1 cellular context compared by ENCODE assay signal in the genomic region with DNA sequence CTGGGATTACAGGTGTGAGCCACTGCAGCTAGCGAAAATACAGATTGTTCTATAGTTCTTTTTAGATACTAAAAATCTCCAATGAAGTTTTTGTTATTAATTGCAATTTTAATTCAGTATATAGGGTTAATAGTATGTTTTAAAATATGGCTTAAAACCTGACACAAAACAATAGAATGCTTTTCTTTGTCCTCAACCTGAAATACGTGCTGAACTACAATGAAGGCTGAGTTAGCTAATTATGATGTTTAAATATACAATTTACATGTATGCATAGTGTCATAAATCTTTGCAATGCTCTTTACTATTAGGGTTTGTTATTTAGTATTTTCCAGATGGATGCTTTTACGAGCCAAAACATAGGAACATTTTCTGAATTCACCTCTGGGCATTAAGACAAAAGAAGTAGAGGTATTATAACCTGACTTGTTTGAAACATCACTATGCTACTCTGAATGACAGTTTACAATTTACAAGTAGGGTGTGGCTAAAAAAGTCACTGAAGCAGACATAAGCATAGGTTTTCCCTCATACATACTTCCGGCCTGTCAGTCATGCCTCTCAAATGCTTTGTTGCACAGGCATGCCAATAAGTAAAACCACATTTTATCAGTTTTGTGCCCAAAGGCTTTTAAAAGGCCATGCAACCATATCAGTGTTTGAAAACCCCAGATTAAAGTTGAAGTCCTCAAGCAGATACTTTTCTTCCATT.
TF ChIP-seq lines count a peak whose summit lies in the region.

No MANE protein-coding gene starts in this region.

TF ChIP-seq in HepG2, 621 proteins besides CTCF, POLR2A, EP300 and RAD21 (continued from another document):
- TF ChIP-seq, protein P1, sequence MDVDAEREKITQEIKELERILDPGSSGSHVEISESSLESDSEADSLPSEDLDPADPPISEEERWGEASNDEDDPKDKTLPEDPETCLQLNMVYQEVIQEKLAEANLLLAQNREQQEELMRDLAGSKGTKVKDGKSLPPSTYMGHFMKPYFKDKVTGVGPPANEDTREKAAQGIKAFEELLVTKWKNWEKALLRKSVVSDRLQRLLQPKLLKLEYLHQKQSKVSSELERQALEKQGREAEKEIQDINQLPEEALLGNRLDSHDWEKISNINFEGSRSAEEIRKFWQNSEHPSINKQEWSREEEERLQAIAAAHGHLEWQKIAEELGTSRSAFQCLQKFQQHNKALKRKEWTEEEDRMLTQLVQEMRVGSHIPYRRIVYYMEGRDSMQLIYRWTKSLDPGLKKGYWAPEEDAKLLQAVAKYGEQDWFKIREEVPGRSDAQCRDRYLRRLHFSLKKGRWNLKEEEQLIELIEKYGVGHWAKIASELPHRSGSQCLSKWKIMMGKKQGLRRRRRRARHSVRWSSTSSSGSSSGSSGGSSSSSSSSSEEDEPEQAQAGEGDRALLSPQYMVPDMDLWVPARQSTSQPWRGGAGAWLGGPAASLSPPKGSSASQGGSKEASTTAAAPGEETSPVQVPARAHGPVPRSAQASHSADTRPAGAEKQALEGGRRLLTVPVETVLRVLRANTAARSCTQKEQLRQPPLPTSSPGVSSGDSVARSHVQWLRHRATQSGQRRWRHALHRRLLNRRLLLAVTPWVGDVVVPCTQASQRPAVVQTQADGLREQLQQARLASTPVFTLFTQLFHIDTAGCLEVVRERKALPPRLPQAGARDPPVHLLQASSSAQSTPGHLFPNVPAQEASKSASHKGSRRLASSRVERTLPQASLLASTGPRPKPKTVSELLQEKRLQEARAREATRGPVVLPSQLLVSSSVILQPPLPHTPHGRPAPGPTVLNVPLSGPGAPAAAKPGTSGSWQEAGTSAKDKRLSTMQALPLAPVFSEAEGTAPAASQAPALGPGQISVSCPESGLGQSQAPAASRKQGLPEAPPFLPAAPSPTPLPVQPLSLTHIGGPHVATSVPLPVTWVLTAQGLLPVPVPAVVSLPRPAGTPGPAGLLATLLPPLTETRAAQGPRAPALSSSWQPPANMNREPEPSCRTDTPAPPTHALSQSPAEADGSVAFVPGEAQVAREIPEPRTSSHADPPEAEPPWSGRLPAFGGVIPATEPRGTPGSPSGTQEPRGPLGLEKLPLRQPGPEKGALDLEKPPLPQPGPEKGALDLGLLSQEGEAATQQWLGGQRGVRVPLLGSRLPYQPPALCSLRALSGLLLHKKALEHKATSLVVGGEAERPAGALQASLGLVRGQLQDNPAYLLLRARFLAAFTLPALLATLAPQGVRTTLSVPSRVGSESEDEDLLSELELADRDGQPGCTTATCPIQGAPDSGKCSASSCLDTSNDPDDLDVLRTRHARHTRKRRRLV (CRISPR knock-in tag; IDR thresholded peaks at IDR 0.05): 0 out of 2 replicates have a peak, but pooled peaks have one; percentile 38
- no peak for TF ChIP-seq ZFP36 (IDR thresholded peaks at IDR 0.05; ENCODE audit: borderline replicate concordance, low read depth, low read length, partially characterized antibody)
- TF ChIP-seq ZNF282 (IDR thresholded peaks at IDR 0.05; ENCODE audit: partially characterized antibody): no peak
- TF ChIP-seq HNRNPLL (IDR thresholded peaks at IDR 0.05; ENCODE audit: low read depth, low read length, poor library complexity, severe bottlenecking): no peak
- no peak for TF ChIP-seq ZNF660 (CRISPR knock-in tag; IDR thresholded peaks at IDR 0.05; ENCODE audit: borderline replicate concordance, low read depth)
